ENCODE assay signal across 5 cellular contexts in genomic region chr9:33395159-33395879, GRCh38. TPM values are rescaled to one million over a fixed set of nuclear protein-coding genes. Genes with fewer than 3 reads are reported as not detected.
"Had no signal": no experiment of that assay in that cellular context is flagged by ENCODE, and none has a peak within 500 bp of the region (broad histone marks: within the 10 kb centered on the region; RNA-seq: fewer than 3 reads in every experiment).

No MANE protein-coding gene starts in this region.

RNA-seq across cellular contexts. Expression of gene AQP7, which starts 7.0 kb away (rescaled TPM):
- total RNA-seq: activated CD8-positive, alpha-beta memory T cell treated with anti-CD3 and anti-CD28 coated beads for 36 hours; activated T-cell treated with anti-CD3 and anti-CD28 coated beads, Interleukin-2, amount 50 U/mL, for 72 hours; bronchial epithelial cell; lung microvascular endothelial cell; osteocyte had no signal
